In the genomic region with DNA sequence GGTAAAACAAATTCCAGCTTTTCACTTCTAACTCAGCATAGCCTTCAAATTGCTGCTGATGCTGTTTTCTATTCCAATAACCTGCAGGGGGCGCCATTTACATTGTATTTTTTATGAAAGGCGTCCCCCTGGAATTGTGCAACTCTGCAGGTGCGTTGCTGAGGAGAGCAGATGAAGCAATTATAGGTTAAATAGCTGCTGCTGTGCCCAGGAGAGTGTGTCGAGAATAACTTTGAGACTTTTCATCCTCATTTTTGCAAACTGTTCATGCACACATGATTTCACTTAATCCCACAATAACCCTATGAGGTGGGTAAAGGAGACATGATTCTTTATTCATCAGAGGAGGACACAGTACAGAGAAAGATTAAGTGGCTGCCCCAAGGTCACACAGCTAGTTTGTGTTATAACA, we compare ENCODE assay signal across 8 cellular contexts.
DNase-seq lines count a peak whose midpoint lies in the region; ATAC-seq, FAIRE-seq and TF ChIP-seq lines count a peak whose summit lies in the region.
"Had no signal": no experiment of that assay in that cellular context is flagged by ENCODE, and none has a peak within 500 bp of the region (broad histone marks: within the 10 kb centered on the region; RNA-seq: fewer than 3 reads in every experiment).

No MANE protein-coding gene starts in this region.

- RAD21 ChIA-PET in GM12878 (lab: Charles Lee; ENCODE audit: unreplicated experiment) = interaction anchor here (0.8 to 3.9 kb wide), 9 partner anchors 8 to 820 kb away, joined by 3 to 34 read pairs (median 5); no protein-coding TSS in a partner anchor

- BruUV-seq in GM12878 (replicated peaks; lab: Mats Ljungman, UMichigan) = no TSS peak

- TF ChIP-seq CTCF in GM13977 (IDR thresholded peaks at IDR 0.05; ENCODE audit: extremely low read depth, insufficient read depth, missing control alignments) (peak; percentile 77), GM12878 (IDR thresholded peaks at IDR 0.05 in 2 of 3, conservative IDR thresholded peaks at IDR 0.05 in 1 of 3; ENCODE audit: control insufficient read depth in 2 of 3, extremely low read depth in 1 of 3, insufficient read depth in 1 of 3, low read depth in 3 of 3, low read length in 3 of 3) (peak; percentile 58 to 74 (median 66))

- peak; percentile 17 for DNase-seq in GM13977 (ENCODE audit: low spot score)
- DNase-seq in NCI-H187 treated with DMSO at 0.1 percent for 48 hours (lab: John Stamatoyannopoulos, UW) = peak; percentile 62
- peak; percentile 90 for DNase-seq in T1000 (lab: John Stamatoyannopoulos, UW)
- DNase-seq in GM12878 (ENCODE audit: low read depth, low spot score) = no peak
- peak; percentile 46 to 49 for DNase-seq in stimulated activated CD4-positive, alpha-beta T cell treated with anti-CD3 and anti-CD28 coated beads, Interleukin-1b, Interleukin-23, amount 100 ng/mL, for 4 hours (ENCODE audit: low read depth in 2 of 2)

- no peaks in the 10 kb centered on the region for H3K4me1 ChIP-seq in GM12878 (ENCODE audit: control insufficient read depth, insufficient read depth, low read length)

- H3K9ac ChIP-seq in GM12878 (ENCODE audit: control insufficient read depth, insufficient read depth, low read length) = no peak overlapping the region

- H3K4me3 ChIP-seq in GM12878 = no peak overlapping the region
- H3K4me3 ChIP-seq: skin epidermis had no signal

- no peak overlapping the region for H2AFZ ChIP-seq in GM12878 (ENCODE audit: control insufficient read depth, low read depth, low read length)

- SMC1A ChIA-PET in GM12878 (lab: Charles Lee; ENCODE audit: uncharacterized antibody, unreplicated experiment) = interaction anchor here (0.8 to 2.9 kb wide), 23 partner anchors 8 to 831 kb away, joined by 3 to 44 read pairs (median 4); no protein-coding TSS in a partner anchor

- in situ Hi-C loops in GM13977 (cut with MboI; ENCODE audit: low pct_unique_long_range_greater_than_20kb, low sequenced_read_pairs, unreplicated experiment) (loop anchor here (10.0 kb wide), 1 partner anchor 684 kb away; no protein-coding TSS in a partner anchor), GM12878 (cut with MboI) (no loop called here)

- ATAC-seq in HG02840 (IDR thresholded peaks at IDR 0.05; ENCODE audit: low FRiP score, unreplicated experiment) = peak; percentile 67
- peak; percentile 88 for ATAC-seq in GM12878

- POLR2A ChIA-PET in GM12878 (lab: Charles Lee) = no interaction called here

- peak; percentile 88 for TF ChIP-seq RAD21 in GM12878 (IDR thresholded peaks at IDR 0.05; ENCODE audit: insufficient read depth, low read depth, low read length)

- H3K36me3 ChIP-seq in GM12878 (ENCODE audit: control insufficient read depth in 2 of 2, insufficient read depth in 2 of 2, low read length in 1 of 2) = no peaks in the 10 kb centered on the region

- TF ChIP-seq POLR2A in GM12878 (IDR thresholded peaks at IDR 0.05; ENCODE audit: low read depth, low read length) = no peak

- H3K9me3 ChIP-seq in GM12878 (replicated peaks; ENCODE audit: control insufficient read depth, insufficient read depth, low read length) = no peaks in the 10 kb centered on the region

- FAIRE-seq in GM12878 (lab: Jason Lieb, UNC) (no peak), islet of Langerhans (lab: Jason Lieb, UNC) (peak; percentile 88)

- no peak for TF ChIP-seq EP300 in GM12878 (IDR thresholded peaks at IDR 0.05; ENCODE audit: borderline replicate concordance in 1 of 2, control insufficient read depth in 1 of 2, low read depth in 2 of 2, low read length in 2 of 2)

- no peaks in the 10 kb centered on the region for H4K20me1 ChIP-seq in GM12878 (ENCODE audit: control insufficient read depth, insufficient read depth)

- WGBS in GM12878 (ENCODE audit: insufficient coverage, insufficient replicate concordance, low lambda C conversion rate, missing lambda C conversion rate) = 6% methylated on average over 4 of the region's 4 CpGs

- H3K79me2 ChIP-seq in GM12878 (ENCODE audit: control insufficient read depth, insufficient read depth, low read length) = no peaks in the 10 kb centered on the region

- CTCF ChIA-PET in GM12878 (lab: Yijun Ruan, JAX) = interaction anchor here (0.5 to 5.5 kb wide), 34 partner anchors 8 to 830 kb away, joined by 3 to 80 read pairs (median 4); no protein-coding TSS in a partner anchor

- intact Hi-C loops in GM12878 (cut with micrococcal nuclease; ENCODE audit: unreplicated experiment) = loop anchor here (1.0 to 2.0 kb wide), 2 partner anchors 150 to 677 kb away; no protein-coding TSS in a partner anchor

- H3K27ac ChIP-seq in GM12878 (ENCODE audit: control insufficient read depth, insufficient read depth) = no peak overlapping the region

- H3K27me3 ChIP-seq in GM12878 (replicated peaks in 1 of 2; ENCODE audit: control insufficient read depth in 2 of 2, insufficient read depth in 2 of 2, low read length in 1 of 2) = no peaks in the 10 kb centered on the region

- H3K4me2 ChIP-seq in GM12878 (ENCODE audit: control insufficient read depth, insufficient read depth) = no peak overlapping the region

TF ChIP-seq in GM12878, 131 proteins besides CTCF, POLR2A, EP300 and RAD21 (continues in another document):
- TF ChIP-seq MEF2B (IDR thresholded peaks at IDR 0.05; ENCODE audit: partially characterized antibody, poor library complexity, severe bottlenecking) (peak; percentile 46), BHLHE40 (IDR thresholded peaks at IDR 0.05; ENCODE audit: borderline replicate concordance in 1 of 2, low read depth in 2 of 2, low read length in 1 of 2) (0 out of 4 replicates have a peak, but pooled peaks of 1 of the 2 experiments have one; percentile 11), POU2F2 (IDR thresholded peaks at IDR 0.05; ENCODE audit: borderline replicate concordance, low read depth, low read length) (0 out of 3 replicates have a peak, but pooled peaks have one; percentile 42), TBL1XR1 (IDR thresholded peaks at IDR 0.05; ENCODE audit: low read depth, low read length) (0 out of 2 replicates have a peak, but pooled peaks have one; percentile 35), FOS (IDR thresholded peaks at IDR 0.05; ENCODE audit: borderline replicate concordance, extremely low read depth, insufficient read length) (no peak), CEBPB (IDR thresholded peaks at IDR 0.05; ENCODE audit: borderline replicate concordance in 1 of 2, low read depth in 2 of 2, low read length in 2 of 2) (peak in 1 of 2 experiments; percentile 85; a peak in 3 of 4 replicates)
- TF ChIP-seq, protein P1, sequence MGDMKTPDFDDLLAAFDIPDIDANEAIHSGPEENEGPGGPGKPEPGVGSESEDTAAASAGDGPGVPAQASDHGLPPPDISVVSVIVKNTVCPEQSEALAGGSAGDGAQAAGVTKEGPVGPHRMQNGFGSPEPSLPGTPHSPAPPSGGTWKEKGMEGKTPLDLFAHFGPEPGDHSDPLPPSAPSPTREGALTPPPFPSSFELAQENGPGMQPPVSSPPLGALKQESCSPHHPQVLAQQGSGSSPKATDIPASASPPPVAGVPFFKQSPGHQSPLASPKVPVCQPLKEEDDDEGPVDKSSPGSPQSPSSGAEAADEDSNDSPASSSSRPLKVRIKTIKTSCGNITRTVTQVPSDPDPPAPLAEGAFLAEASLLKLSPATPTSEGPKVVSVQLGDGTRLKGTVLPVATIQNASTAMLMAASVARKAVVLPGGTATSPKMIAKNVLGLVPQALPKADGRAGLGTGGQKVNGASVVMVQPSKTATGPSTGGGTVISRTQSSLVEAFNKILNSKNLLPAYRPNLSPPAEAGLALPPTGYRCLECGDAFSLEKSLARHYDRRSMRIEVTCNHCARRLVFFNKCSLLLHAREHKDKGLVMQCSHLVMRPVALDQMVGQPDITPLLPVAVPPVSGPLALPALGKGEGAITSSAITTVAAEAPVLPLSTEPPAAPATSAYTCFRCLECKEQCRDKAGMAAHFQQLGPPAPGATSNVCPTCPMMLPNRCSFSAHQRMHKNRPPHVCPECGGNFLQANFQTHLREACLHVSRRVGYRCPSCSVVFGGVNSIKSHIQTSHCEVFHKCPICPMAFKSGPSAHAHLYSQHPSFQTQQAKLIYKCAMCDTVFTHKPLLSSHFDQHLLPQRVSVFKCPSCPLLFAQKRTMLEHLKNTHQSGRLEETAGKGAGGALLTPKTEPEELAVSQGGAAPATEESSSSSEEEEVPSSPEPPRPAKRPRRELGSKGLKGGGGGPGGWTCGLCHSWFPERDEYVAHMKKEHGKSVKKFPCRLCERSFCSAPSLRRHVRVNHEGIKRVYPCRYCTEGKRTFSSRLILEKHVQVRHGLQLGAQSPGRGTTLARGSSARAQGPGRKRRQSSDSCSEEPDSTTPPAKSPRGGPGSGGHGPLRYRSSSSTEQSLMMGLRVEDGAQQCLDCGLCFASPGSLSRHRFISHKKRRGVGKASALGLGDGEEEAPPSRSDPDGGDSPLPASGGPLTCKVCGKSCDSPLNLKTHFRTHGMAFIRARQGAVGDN (IDR thresholded peaks at IDR 0.05) = no peak
- TF ChIP-seq, protein P2, sequence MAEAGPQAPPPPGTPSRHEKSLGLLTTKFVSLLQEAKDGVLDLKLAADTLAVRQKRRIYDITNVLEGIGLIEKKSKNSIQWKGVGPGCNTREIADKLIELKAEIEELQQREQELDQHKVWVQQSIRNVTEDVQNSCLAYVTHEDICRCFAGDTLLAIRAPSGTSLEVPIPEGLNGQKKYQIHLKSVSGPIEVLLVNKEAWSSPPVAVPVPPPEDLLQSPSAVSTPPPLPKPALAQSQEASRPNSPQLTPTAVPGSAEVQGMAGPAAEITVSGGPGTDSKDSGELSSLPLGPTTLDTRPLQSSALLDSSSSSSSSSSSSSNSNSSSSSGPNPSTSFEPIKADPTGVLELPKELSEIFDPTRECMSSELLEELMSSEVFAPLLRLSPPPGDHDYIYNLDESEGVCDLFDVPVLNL (IDR thresholded peaks at IDR 0.05; ENCODE audit: low read depth, low read length) = 0 out of 2 replicates have a peak, but pooled peaks have one; percentile 16
